In the genomic region with DNA sequence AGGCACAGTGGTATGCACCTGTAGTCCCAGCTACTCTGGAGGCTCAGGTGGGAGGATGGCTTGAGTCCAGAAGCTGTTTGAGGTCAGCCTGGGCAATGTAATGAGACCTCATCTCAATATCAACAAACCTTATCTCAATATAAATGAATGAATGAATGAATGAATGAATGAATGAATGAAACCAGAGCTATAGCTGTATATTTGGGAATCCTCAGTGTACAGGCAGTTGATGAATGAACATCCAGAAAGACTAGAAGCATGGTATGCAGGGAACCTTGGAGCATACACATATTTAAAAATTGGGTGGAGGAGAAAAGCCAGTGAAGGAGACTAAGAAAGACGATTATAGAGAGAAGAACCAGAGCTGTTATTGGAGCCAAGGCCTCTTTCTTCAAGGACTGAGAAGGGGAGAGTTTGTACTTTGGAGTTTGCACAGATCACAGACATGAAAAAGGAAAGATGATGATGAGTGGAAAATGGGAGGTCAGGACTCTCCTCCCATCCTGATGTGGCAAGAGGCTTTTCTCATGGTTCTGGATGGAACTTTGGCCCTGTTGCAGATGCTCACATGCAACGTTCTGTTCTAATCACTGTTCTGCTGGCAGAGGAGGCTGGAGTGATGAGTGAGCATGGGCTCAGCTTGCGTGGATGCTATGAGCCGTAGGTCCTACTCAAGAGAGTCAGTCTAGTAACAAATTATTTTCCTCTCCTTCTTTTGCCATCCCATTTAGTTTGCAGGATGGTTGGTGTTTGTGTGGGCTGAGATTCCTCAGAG, we compare ENCODE assay signal across 14 cellular contexts.
A peak's percentile ranks its signal among the peaks of the same experiment; 100 is the strongest.
DNase-seq lines count a peak whose midpoint lies in the region; ATAC-seq and TF ChIP-seq lines count a peak whose summit lies in the region.
"Had no signal": no experiment of that assay in that cellular context is flagged by ENCODE, and none has a peak within 500 bp of the region (broad histone marks: within the 10 kb centered on the region; RNA-seq: fewer than 3 reads in every experiment).

No MANE protein-coding gene starts in this region.

- no peak overlapping the region for H3K4me3 ChIP-seq in fibroblast of mammary gland (ENCODE audit: control insufficient read depth, low read depth, low read length)

- no peak for TF ChIP-seq CTCF in fibroblast of mammary gland (conservative IDR thresholded peaks at IDR 0.05; ENCODE audit: control insufficient read depth, insufficient read depth, low read depth, low read length)

- H3K4me1 Mint-ChIP-seq in T-helper 1 cell treated with Interleukin-12 subunit alpha and Interleukin-12 subunit beta and Interleukin-4 antibody, amounts not matched to agents 30 μg/mL and 1 μg/mL, for 36 hours (ENCODE audit: low read depth) = peaks cover 72% of the 10 kb centered on the region
- peaks cover 67% of the 10 kb centered on the region for H3K4me1 Mint-ChIP-seq in T-helper 17 cell

- no peak for DNase-seq in T-helper 1 cell
- no peak for DNase-seq in T-helper 17 cell
- peak; percentile 21 for DNase-seq in fibroblast of mammary gland (ENCODE audit: low read depth)
- no peak for DNase-seq in sciatic nerve (ENCODE audit: low spot score)
- no peak for DNase-seq in cerebellum (ENCODE audit: low spot score)
- no peak for DNase-seq in NCI-H1105 treated with DMSO at 0.1 percent for 48 hours (lab: John Stamatoyannopoulos, UW)
- DNase-seq: brain microvascular endothelial cell, endodermal cell, glutamatergic neuron, KBM-7, NCI-H1436 treated with DMSO at 0.1 percent for 48 hours had no signal

- H3K4me3 Mint-ChIP-seq in T-helper 1 cell treated with Interleukin-12 subunit alpha and Interleukin-12 subunit beta and Interleukin-4 antibody, amounts not matched to agents 30 μg/mL and 1 μg/mL, for 36 hours = no peak overlapping the region
- no peak overlapping the region for H3K4me3 Mint-ChIP-seq in T-helper 17 cell
- H3K4me3 Mint-ChIP-seq: endodermal cell, WTC11 had no signal

- H3K9me3 ChIP-seq in T-helper 17 cell (ENCODE audit: control insufficient read depth, low read length, poor library complexity, severe bottlenecking) = no peaks in the 10 kb centered on the region

- intact Hi-C loops in sciatic nerve (cut with DNase I) = no loop called here

- peaks cover 28% of the 10 kb centered on the region for H3K36me3 Mint-ChIP-seq in T-helper 1 cell treated with Interleukin-12 subunit alpha and Interleukin-12 subunit beta and Interleukin-4 antibody, amounts not matched to agents 30 μg/mL and 1 μg/mL, for 36 hours (ENCODE audit: low read depth)
- peaks cover 8% of the 10 kb centered on the region for H3K36me3 Mint-ChIP-seq in T-helper 17 cell (ENCODE audit: low read depth)

- peak overlapping the region; percentile 39 for H3K27ac Mint-ChIP-seq in T-helper 1 cell treated with Interleukin-12 subunit alpha and Interleukin-12 subunit beta and Interleukin-4 antibody, amounts not matched to agents 30 μg/mL and 1 μg/mL, for 36 hours
- peak overlapping the region; percentile 96 for H3K27ac Mint-ChIP-seq in T-helper 17 cell
- H3K27ac Mint-ChIP-seq: endodermal cell, WTC11 had no signal

- H3K9me3 Mint-ChIP-seq in T-helper 1 cell treated with Interleukin-12 subunit alpha and Interleukin-12 subunit beta and Interleukin-4 antibody, amounts not matched to agents 30 μg/mL and 1 μg/mL, for 36 hours = no peaks in the 10 kb centered on the region

- ATAC-seq in T-helper 17 cell (no peak), sciatic nerve (peak; percentile 42), HG03108 (IDR thresholded peaks at IDR 0.05; ENCODE audit: unreplicated experiment) (no peak)
- ATAC-seq: WTC11 had no signal

- H3K27me3 Mint-ChIP-seq in T-helper 1 cell treated with Interleukin-12 subunit alpha and Interleukin-12 subunit beta and Interleukin-4 antibody, amounts not matched to agents 30 μg/mL and 1 μg/mL, for 36 hours (ENCODE audit: low read depth) = no peaks in the 10 kb centered on the region
- no peaks in the 10 kb centered on the region for H3K27me3 Mint-ChIP-seq in T-helper 17 cell
